ENCODE assay signal across 22 cellular contexts in the genomic region with DNA sequence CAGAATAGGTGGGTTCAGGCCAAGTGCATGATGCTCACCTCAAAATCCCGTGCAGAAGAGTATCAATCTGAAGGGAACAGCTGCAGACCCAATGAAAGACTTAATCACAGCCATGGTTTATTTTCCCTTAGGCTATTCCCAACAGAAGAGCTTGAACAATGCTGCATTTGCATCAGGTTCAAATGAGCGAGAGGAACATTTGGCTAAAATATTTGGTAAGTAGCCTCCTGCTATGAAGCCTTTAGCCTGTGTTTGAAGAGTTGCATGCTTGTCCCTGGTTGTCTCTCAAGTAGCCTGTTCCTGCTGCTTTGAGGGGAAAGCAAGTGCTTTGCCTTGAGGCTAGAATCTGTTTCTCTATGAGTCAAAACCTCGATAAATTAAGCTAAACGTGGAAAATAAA.
"Had no signal": no experiment of that assay in that cellular context is flagged by ENCODE, and none has a peak within 500 bp of the region (broad histone marks: within the 10 kb centered on the region; RNA-seq: fewer than 3 reads in every experiment).

No MANE protein-coding gene starts in this region.

- H3K4me1 ChIP-seq: left ventricle myocardium inferior, prostate gland, tibial nerve had no signal

- DNase-seq: activated CD4-positive, alpha-beta T cell treated with anti-CD3 and anti-CD28 coated beads for 4 hours; activated CD8-positive, alpha-beta T cell treated with anti-CD3 and anti-CD28 coated beads for 36 hours; activated naive CD4-positive, alpha-beta T cell treated with Interleukin-2 at 50 U/mL for 16 hours; activated T-cell treated with anti-CD3 and anti-CD28 coated beads, Interleukin-2, amount 50 U/mL, for 1 hour; anterior cingulate cortex; caudate nucleus; effector memory CD8-positive, alpha-beta T cell; foreskin fibroblast; hippocampal formation; kidney; left ventricle myocardium inferior; mammary epithelial cell; mucosa of descending colon; naive B cell; right cardiac atrium; stimulated activated naive CD8-positive, alpha-beta T cell treated with anti-CD3 and anti-CD28 coated beads, Interleukin-15, Interleukin-2, amounts not matched to agents 100 U/mL and 50 U/mL, for 24 hours; substantia nigra had no signal

- H3K4me1 Mint-ChIP-seq: neural crest cell had no signal

- H3K27ac Mint-ChIP-seq: activated CD8-positive, alpha-beta T cell treated with anti-CD3 and anti-CD28 coated beads for 36 hours; effector memory CD8-positive, alpha-beta T cell; naive B cell; T-helper 2 cell treated with Interferon-gamma antibody and Interleukin-4, amounts not matched to agents 5 μg/mL and 100 μg/mL, for 36 hours had no signal

- H3K27me3 Mint-ChIP-seq: naive B cell had no signal

- H3K9me3 ChIP-seq: mucosa of descending colon, prostate gland had no signal

- H3K9me3 Mint-ChIP-seq: activated CD8-positive, alpha-beta T cell treated with anti-CD3 and anti-CD28 coated beads for 36 hours; effector memory CD8-positive, alpha-beta T cell; T-helper 2 cell treated with Interferon-gamma antibody and Interleukin-4, amounts not matched to agents 5 μg/mL and 100 μg/mL, for 36 hours had no signal

- H3K36me3 ChIP-seq: left ventricle myocardium inferior, prostate gland, tibial nerve had no signal

- H3K27me3 ChIP-seq: tibial nerve had no signal

- H3K27ac ChIP-seq: left ventricle myocardium inferior, prostate gland, tibial nerve had no signal

- H3K4me3 Mint-ChIP-seq: activated CD8-positive, alpha-beta T cell treated with anti-CD3 and anti-CD28 coated beads for 36 hours; brain; effector memory CD8-positive, alpha-beta T cell; naive B cell; neural crest cell; T-helper 2 cell treated with Interferon-gamma antibody and Interleukin-4, amounts not matched to agents 5 μg/mL and 100 μg/mL, for 36 hours had no signal

- H3K4me3 ChIP-seq: left ventricle myocardium inferior, mucosa of descending colon, prostate gland, tibial nerve had no signal
